ENCODE assay signal across 8 cellular contexts in genomic region chr18:616380-616995, GRCh38. TPM values are rescaled to one million over a fixed set of nuclear protein-coding genes. Genes with fewer than 3 reads are reported as not detected.
DNase-seq lines count a peak whose midpoint lies in the region; ATAC-seq and TF ChIP-seq lines count a peak whose summit lies in the region.

No MANE protein-coding gene starts in this region.

- H3K36me3 ChIP-seq in ovary, result no peaks in the 10 kb centered on the region

- no peaks in the 10 kb centered on the region for H3K27me3 ChIP-seq in ovary

- TF ChIP-seq POLR2A in ovary (IDR thresholded peaks at IDR 0.05), result no peak

- TF ChIP-seq CTCF in ovary (IDR thresholded peaks at IDR 0.05), result peak; percentile 21 to 71 (median 49)

- intact Hi-C loops in ovary (cut with DNase I), result loop anchor here in 3 of 4 donors (5.0 to 10.0 kb wide), 3 partner anchors 324 to 334 kb away; no protein-coding TSS in a partner anchor

- no peaks in the 10 kb centered on the region for H3K9me3 ChIP-seq in ovary

- peak; percentile 55 for DNase-seq in EL
- DNase-seq in RPMI7951 (ENCODE audit: low read depth), result peak; percentile 46
- peak; percentile 47 for DNase-seq in fibroblast of gingiva (ENCODE audit: low read depth)
- DNase-seq in ovary, result no peak
- DNase-seq in retina, result no peak

- ATAC-seq in HG03442 (IDR thresholded peaks at IDR 0.05; ENCODE audit: unreplicated experiment) (no peak), HG02763 (IDR thresholded peaks at IDR 0.05; ENCODE audit: unreplicated experiment) (no peak)

- no peaks in the 10 kb centered on the region for H3K4me1 ChIP-seq in ovary (ENCODE audit: insufficient read depth)

- H3K4me3 ChIP-seq in ovary, result no peak overlapping the region

- TF ChIP-seq RAD21 in Ishikawa (IDR thresholded peaks at IDR 0.05; ENCODE audit: low read depth), result peak; percentile 80

- TF ChIP-seq EP300 in Ishikawa (IDR thresholded peaks at IDR 0.05; ENCODE audit: borderline replicate concordance) (no peak), ovary (IDR thresholded peaks at IDR 0.05) (no peak)

- 17 to 25% (median 19%) methylated on average over 4 of the region's 4 CpGs for WGBS in ovary, 3 donors

- no peak overlapping the region for H3K27ac ChIP-seq in ovary

TF ChIP-seq in Ishikawa, 13 proteins besides CTCF, POLR2A, EP300 and RAD21:
- TF ChIP-seq, protein P1, sequence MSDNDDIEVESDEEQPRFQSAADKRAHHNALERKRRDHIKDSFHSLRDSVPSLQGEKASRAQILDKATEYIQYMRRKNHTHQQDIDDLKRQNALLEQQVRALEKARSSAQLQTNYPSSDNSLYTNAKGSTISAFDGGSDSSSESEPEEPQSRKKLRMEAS (IDR thresholded peaks at IDR 0.05), result no peak
- TF ChIP-seq CREB1 (IDR thresholded peaks at IDR 0.05; ENCODE audit: low read depth), result no peak
- TF ChIP-seq TAF1 (IDR thresholded peaks at IDR 0.05; ENCODE audit: low read depth), result no peak
- TF ChIP-seq YY1 (IDR thresholded peaks at IDR 0.05; ENCODE audit: low read depth), result no peak
- TF ChIP-seq, protein P2, sequence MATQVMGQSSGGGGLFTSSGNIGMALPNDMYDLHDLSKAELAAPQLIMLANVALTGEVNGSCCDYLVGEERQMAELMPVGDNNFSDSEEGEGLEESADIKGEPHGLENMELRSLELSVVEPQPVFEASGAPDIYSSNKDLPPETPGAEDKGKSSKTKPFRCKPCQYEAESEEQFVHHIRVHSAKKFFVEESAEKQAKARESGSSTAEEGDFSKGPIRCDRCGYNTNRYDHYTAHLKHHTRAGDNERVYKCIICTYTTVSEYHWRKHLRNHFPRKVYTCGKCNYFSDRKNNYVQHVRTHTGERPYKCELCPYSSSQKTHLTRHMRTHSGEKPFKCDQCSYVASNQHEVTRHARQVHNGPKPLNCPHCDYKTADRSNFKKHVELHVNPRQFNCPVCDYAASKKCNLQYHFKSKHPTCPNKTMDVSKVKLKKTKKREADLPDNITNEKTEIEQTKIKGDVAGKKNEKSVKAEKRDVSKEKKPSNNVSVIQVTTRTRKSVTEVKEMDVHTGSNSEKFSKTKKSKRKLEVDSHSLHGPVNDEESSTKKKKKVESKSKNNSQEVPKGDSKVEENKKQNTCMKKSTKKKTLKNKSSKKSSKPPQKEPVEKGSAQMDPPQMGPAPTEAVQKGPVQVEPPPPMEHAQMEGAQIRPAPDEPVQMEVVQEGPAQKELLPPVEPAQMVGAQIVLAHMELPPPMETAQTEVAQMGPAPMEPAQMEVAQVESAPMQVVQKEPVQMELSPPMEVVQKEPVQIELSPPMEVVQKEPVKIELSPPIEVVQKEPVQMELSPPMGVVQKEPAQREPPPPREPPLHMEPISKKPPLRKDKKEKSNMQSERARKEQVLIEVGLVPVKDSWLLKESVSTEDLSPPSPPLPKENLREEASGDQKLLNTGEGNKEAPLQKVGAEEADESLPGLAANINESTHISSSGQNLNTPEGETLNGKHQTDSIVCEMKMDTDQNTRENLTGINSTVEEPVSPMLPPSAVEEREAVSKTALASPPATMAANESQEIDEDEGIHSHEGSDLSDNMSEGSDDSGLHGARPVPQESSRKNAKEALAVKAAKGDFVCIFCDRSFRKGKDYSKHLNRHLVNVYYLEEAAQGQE (IDR thresholded peaks at IDR 0.05; ENCODE audit: low read depth), result no peak
- TF ChIP-seq FOXM1 (IDR thresholded peaks at IDR 0.05; ENCODE audit: borderline replicate concordance, low read depth), result no peak
- TF ChIP-seq CEBPB (IDR thresholded peaks at IDR 0.05), result no peak
- no peak for TF ChIP-seq EGR1 (IDR thresholded peaks at IDR 0.05)
- no peak for TF ChIP-seq NFIC (IDR thresholded peaks at IDR 0.05)
- TF ChIP-seq TEAD4 (IDR thresholded peaks at IDR 0.05), result no peak
- no peak for TF ChIP-seq TCF12 (IDR thresholded peaks at IDR 0.05; ENCODE audit: low read depth)
- no peak for TF ChIP-seq ZBTB7A (IDR thresholded peaks at IDR 0.05; ENCODE audit: low read depth)
- TF ChIP-seq, protein P3, sequence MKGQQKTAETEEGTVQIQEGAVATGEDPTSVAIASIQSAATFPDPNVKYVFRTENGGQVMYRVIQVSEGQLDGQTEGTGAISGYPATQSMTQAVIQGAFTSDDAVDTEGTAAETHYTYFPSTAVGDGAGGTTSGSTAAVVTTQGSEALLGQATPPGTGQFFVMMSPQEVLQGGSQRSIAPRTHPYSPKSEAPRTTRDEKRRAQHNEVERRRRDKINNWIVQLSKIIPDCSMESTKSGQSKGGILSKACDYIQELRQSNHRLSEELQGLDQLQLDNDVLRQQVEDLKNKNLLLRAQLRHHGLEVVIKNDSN (IDR thresholded peaks at IDR 0.05), result no peak

RNA-seq across cellular contexts. Expression of gene CLUL1, which starts 19.7 kb away (rescaled TPM):
- total RNA-seq in RPMI7951 (2014; rRNA removed; shearing (Covaris generic)), result 0.12 TPM in 1 of 2 replicates, not detected in the other
- total RNA-seq in ovary, result 10 to 100 TPM in 2 of 7 donors, 1 to 10 TPM in 5; 1.2 to 14.4 (median 5.7) TPM
- polyA plus RNA-seq in ovary, result under 1 TPM in 1 of 2 donors, not detected in 1; 0.67 TPM

RNA-seq across cellular contexts. Expression of gene CETN1, which starts 36.3 kb away (rescaled TPM):
- total RNA-seq in RPMI7951 (2014; rRNA removed; shearing (Covaris generic)), result not detected in 2 replicates
- total RNA-seq in ovary, result not detected
- polyA plus RNA-seq in ovary, result not detected

RNA-seq across cellular contexts. Expression of gene TYMS, which starts 41.0 kb away (rescaled TPM):
- 46.7 and 54.4 TPM in 2 replicates for total RNA-seq in RPMI7951 (2014; rRNA removed; shearing (Covaris generic))
- 1 to 10 TPM in 6 of 7 donors, under 1 TPM in 1; 0.48 to 7.9 (median 4.4) TPM for total RNA-seq in ovary
- 1 to 10 TPM; 2.8 to 8.4 TPM for polyA plus RNA-seq in ovary

Comparison
In these comparisons a context has a peak if more than half of its experiments do, and no peak if none do; other contexts are left out.
1. DNase-seq: peak in EL (single experiment), RPMI7951 (single experiment) and fibroblast of gingiva (single experiment); none in ovary (0 of 5) and retina (single experiment).